ENCODE assay signal across 7 cellular contexts in genomic region chr22:50206599-50206998, GRCh38. TPM values are rescaled to one million over a fixed set of nuclear protein-coding genes. Genes with fewer than 3 reads are reported as not detected.
DNase-seq lines count a peak whose midpoint lies in the region; ATAC-seq and TF ChIP-seq lines count a peak whose summit lies in the region.
"Had no signal": no experiment of that assay in that cellular context is flagged by ENCODE, and none has a peak within 500 bp of the region (broad histone marks: within the 10 kb centered on the region; RNA-seq: fewer than 3 reads in every experiment).

No MANE protein-coding gene starts in this region.

- intact Hi-C loops in upper lobe of right lung (cut with DNase I) = no loop called here

- peak; percentile 29 for DNase-seq in activated naive CD8-positive, alpha-beta T cell treated with anti-CD3 and anti-CD28 coated beads, Interleukin-2, amount 50 U/mL, for 24 hours
- DNase-seq in activated naive CD8-positive, alpha-beta T cell treated with anti-CD3 and anti-CD28 coated beads for 36 hours = no peak
- peak; percentile 32 for DNase-seq in fibroblast of pulmonary artery (ENCODE audit: low read depth)
- peak; percentile 86 for DNase-seq in upper lobe of right lung
- no peak for DNase-seq in COR-L47 (lab: John Stamatoyannopoulos, UW)
- DNase-seq: GDM1 had no signal

- ATAC-seq in activated naive CD8-positive, alpha-beta T cell treated with anti-CD3 and anti-CD28 coated beads, Interleukin-2, amount 50 U/mL, for 24 hours = no peak
- peak; percentile 77 for ATAC-seq in upper lobe of right lung
- no peak for ATAC-seq in GM19452 (IDR thresholded peaks at IDR 0.05; ENCODE audit: unreplicated experiment)

- no peak overlapping the region for H3K27ac ChIP-seq in upper lobe of right lung

- no peak overlapping the region for H3K27ac Mint-ChIP-seq in activated naive CD8-positive, alpha-beta T cell treated with anti-CD3 and anti-CD28 coated beads, Interleukin-2, amount 50 U/mL, for 24 hours
- H3K27ac Mint-ChIP-seq in activated naive CD8-positive, alpha-beta T cell treated with anti-CD3 and anti-CD28 coated beads for 36 hours = no peak overlapping the region

- H3K27me3 Mint-ChIP-seq in activated naive CD8-positive, alpha-beta T cell treated with anti-CD3 and anti-CD28 coated beads, Interleukin-2, amount 50 U/mL, for 24 hours = no peaks in the 10 kb centered on the region
- H3K27me3 Mint-ChIP-seq in activated naive CD8-positive, alpha-beta T cell treated with anti-CD3 and anti-CD28 coated beads for 36 hours = no peaks in the 10 kb centered on the region

- no peak overlapping the region for H3K4me3 Mint-ChIP-seq in activated naive CD8-positive, alpha-beta T cell treated with anti-CD3 and anti-CD28 coated beads, Interleukin-2, amount 50 U/mL, for 24 hours
- no peak overlapping the region for H3K4me3 Mint-ChIP-seq in activated naive CD8-positive, alpha-beta T cell treated with anti-CD3 and anti-CD28 coated beads for 36 hours

- peaks cover 48% of the 10 kb centered on the region for H3K36me3 ChIP-seq in upper lobe of right lung

- no peaks in the 10 kb centered on the region for H3K9me3 Mint-ChIP-seq in activated naive CD8-positive, alpha-beta T cell treated with anti-CD3 and anti-CD28 coated beads, Interleukin-2, amount 50 U/mL, for 24 hours
- H3K9me3 Mint-ChIP-seq in activated naive CD8-positive, alpha-beta T cell treated with anti-CD3 and anti-CD28 coated beads for 36 hours = no peaks in the 10 kb centered on the region

- no peak overlapping the region for H3K4me3 ChIP-seq in fibroblast of pulmonary artery (replicated peaks; ENCODE audit: low read depth, low read length)
- no peak overlapping the region for H3K4me3 ChIP-seq in upper lobe of right lung

- peak; percentile 38 for TF ChIP-seq CTCF in fibroblast of pulmonary artery (IDR thresholded peaks at IDR 0.05; ENCODE audit: low read length, missing control alignments)
- peak; percentile 49 for TF ChIP-seq CTCF in upper lobe of right lung (IDR thresholded peaks at IDR 0.05)

- peaks cover 28% of the 10 kb centered on the region for H3K4me1 Mint-ChIP-seq in activated naive CD8-positive, alpha-beta T cell treated with anti-CD3 and anti-CD28 coated beads, Interleukin-2, amount 50 U/mL, for 24 hours
- H3K4me1 Mint-ChIP-seq in activated naive CD8-positive, alpha-beta T cell treated with anti-CD3 and anti-CD28 coated beads for 36 hours = peaks cover 27% of the 10 kb centered on the region

- no peaks in the 10 kb centered on the region for H3K27me3 ChIP-seq in upper lobe of right lung

- H3K9me3 ChIP-seq in upper lobe of right lung = no peaks in the 10 kb centered on the region

- H3K36me3 Mint-ChIP-seq in activated naive CD8-positive, alpha-beta T cell treated with anti-CD3 and anti-CD28 coated beads, Interleukin-2, amount 50 U/mL, for 24 hours (ENCODE audit: low read depth) = peaks cover 16% of the 10 kb centered on the region
- peaks cover 18% of the 10 kb centered on the region for H3K36me3 Mint-ChIP-seq in activated naive CD8-positive, alpha-beta T cell treated with anti-CD3 and anti-CD28 coated beads for 36 hours

- peaks cover 16% of the 10 kb centered on the region for H3K4me1 ChIP-seq in upper lobe of right lung

RNA-seq across cellular contexts. Expression of gene SELENOO, which starts 5.8 kb away (rescaled TPM):
- total RNA-seq in activated naive CD8-positive, alpha-beta T cell treated with anti-CD3 and anti-CD28 coated beads for 36 hours = 10 to 100 TPM; 20.0 to 20.9 TPM
- 17.6 TPM for total RNA-seq in upper lobe of right lung

RNA-seq across cellular contexts. Expression of gene TRABD, which starts 20.9 kb away (rescaled TPM):
- 10 to 100 TPM; 77.8 to 79.4 TPM for total RNA-seq in activated naive CD8-positive, alpha-beta T cell treated with anti-CD3 and anti-CD28 coated beads for 36 hours
- 36.5 TPM for total RNA-seq in upper lobe of right lung

RNA-seq across cellular contexts. Expression of gene PANX2, which starts 36.1 kb away (rescaled TPM):
- total RNA-seq in activated naive CD8-positive, alpha-beta T cell treated with anti-CD3 and anti-CD28 coated beads for 36 hours = 1 to 10 TPM in 1 of 2 experiments, under 1 TPM in 1; 0.66 to 1.0 TPM
- 3.0 TPM for total RNA-seq in upper lobe of right lung

RNA-seq across cellular contexts. Expression of gene TUBGCP6, which starts 38.2 kb away (rescaled TPM):
- 10 to 100 TPM; 38.7 to 41.7 TPM for total RNA-seq in activated naive CD8-positive, alpha-beta T cell treated with anti-CD3 and anti-CD28 coated beads for 36 hours
- total RNA-seq in upper lobe of right lung = 51.3 TPM

RNA-seq across cellular contexts. Expression of gene HDAC10, which starts 44.5 kb away (rescaled TPM):
- 10 to 100 TPM; 37.3 to 42.3 TPM for total RNA-seq in activated naive CD8-positive, alpha-beta T cell treated with anti-CD3 and anti-CD28 coated beads for 36 hours
- 48.9 TPM for total RNA-seq in upper lobe of right lung

Comparison
In these comparisons a context has a peak if more than half of its experiments do, and no peak if none do; other contexts are left out.
1. DNase-seq: peak in activated naive CD8-positive, alpha-beta T cell treated with anti-CD3 and anti-CD28 coated beads, Interleukin-2, amount 50 U/mL, for 24 hours (single experiment), fibroblast of pulmonary artery (single experiment) and upper lobe of right lung (single experiment); none in activated naive CD8-positive, alpha-beta T cell treated with anti-CD3 and anti-CD28 coated beads for 36 hours (single experiment) and COR-L47 (single experiment).